In genomic region chr4:127881565-127881869, GRCh38 we compare ENCODE assay signal across 8 cellular contexts. TPM values are rescaled to one million over a fixed set of nuclear protein-coding genes. Genes with fewer than 3 reads are reported as not detected.
DNase-seq lines count a peak whose midpoint lies in the region; ATAC-seq and TF ChIP-seq lines count a peak whose summit lies in the region.

No MANE protein-coding gene starts in this region.

- no peak for TF ChIP-seq POLR2A in testis (IDR thresholded peaks at IDR 0.05)

- no peaks in the 10 kb centered on the region for H3K9me3 Mint-ChIP-seq in activated B cell treated with CpG ODN at 0.5 μM for 24 hours

- 0 to 4% methylated on average over 6 to 7 of the region's 7 CpGs for WGBS in testis, 2 donors

- H3K27ac Mint-ChIP-seq in activated B cell treated with CpG ODN at 0.5 μM for 24 hours: no peak overlapping the region

- H3K27ac ChIP-seq in iPS-20b (ENCODE audit: low read length): peak overlapping the region; percentile 99
- peak overlapping the region; percentile 36 to 75 for H3K27ac ChIP-seq in testis

- H3K9me3 ChIP-seq in iPS-20b (ENCODE audit: insufficient read depth, low read depth, low read length) (no peaks in the 10 kb centered on the region), testis (no peaks in the 10 kb centered on the region)

- H3K36me3 ChIP-seq in iPS-20b (ENCODE audit: insufficient read depth, low read depth, low read length) (peaks cover 47% of the 10 kb centered on the region), testis (ENCODE audit: low read depth, missing control alignments) (no peaks in the 10 kb centered on the region)

- peak overlapping the region; percentile 94 for H3K4me3 Mint-ChIP-seq in activated B cell treated with CpG ODN at 0.5 μM for 24 hours

- DNase-seq in activated B cell treated with CpG ODN at 0.5 μM for 24 hours (no peak), testis (no peak), hypothalamus (lab: John Stamatoyannopoulos, UW) (no peak), NCI-H226 (no peak), CD1c-positive myeloid dendritic cell (ENCODE audit: extremely low spot score) (no peak)

- peak overlapping the region; percentile 100 for H3K9ac ChIP-seq in iPS-20b (ENCODE audit: low read depth, low read length)

- H3K4me1 ChIP-seq in iPS-20b (ENCODE audit: insufficient read depth, low read length): no peaks in the 10 kb centered on the region
- peaks cover 6% of the 10 kb centered on the region for H3K4me1 ChIP-seq in testis

- peaks cover 10% of the 10 kb centered on the region for H3K36me3 Mint-ChIP-seq in activated B cell treated with CpG ODN at 0.5 μM for 24 hours (ENCODE audit: low read depth)

- TF ChIP-seq CTCF in activated B cell treated with CpG ODN at 0.5 μM for 24 hours (IDR thresholded peaks at IDR 0.05): no peak
- TF ChIP-seq CTCF in testis (IDR thresholded peaks at IDR 0.05): no peak

- CTCF ChIA-PET in activated B cell treated with CpG ODN at 0.5 μM for 24 hours (lab: Charles Lee): no interaction called here

- POLR2A ChIA-PET in activated B cell treated with CpG ODN at 0.5 μM for 24 hours (lab: Charles Lee): interaction anchor here (0.8 to 3.0 kb wide), 3 partner anchors 84 to 930 kb away, joined by 3 to 20 read pairs (median 10); partner anchors contain the start of genes ABHD18, LARP1B and MFSD8

- H3K4me1 Mint-ChIP-seq in activated B cell treated with CpG ODN at 0.5 μM for 24 hours: peaks cover 18% of the 10 kb centered on the region

- H3K4me3 ChIP-seq in iPS-20b (ENCODE audit: low read length) (peak overlapping the region; percentile 99), testis (peak overlapping the region; percentile 64 to 80)

- intact Hi-C loops in activated B cell treated with CpG ODN at 0.5 μM for 24 hours (cut with micrococcal nuclease): loop anchor here (2.0 kb wide), 1 partner anchor 99 kb away; the partner anchor contains the start of gene HSPA4L
- intact Hi-C loops in testis (cut with DNase I; ENCODE audit: low total_unique reads): no loop called here

- ATAC-seq in GM19035 (IDR thresholded peaks at IDR 0.05; ENCODE audit: unreplicated experiment): peak; percentile 38
- ATAC-seq in HG02943 (IDR thresholded peaks at IDR 0.05; ENCODE audit: low read depth, unreplicated experiment): peak; percentile 37
- ATAC-seq in activated B cell treated with CpG ODN at 0.5 μM for 24 hours (ENCODE audit: low read depth): no peak

- no peaks in the 10 kb centered on the region for H3K27me3 ChIP-seq in iPS-20b (ENCODE audit: insufficient read depth, low read length)
- no peaks in the 10 kb centered on the region for H3K27me3 ChIP-seq in testis

- H3K27me3 Mint-ChIP-seq in activated B cell treated with CpG ODN at 0.5 μM for 24 hours: no peaks in the 10 kb centered on the region

RNA-seq across cellular contexts. Expression of gene PLK4, which starts 0.8 kb away (rescaled TPM):
- total RNA-seq in activated B cell treated with CpG ODN at 0.5 μM for 24 hours: 3.4 and 3.8 TPM in 2 replicates
- total RNA-seq in testis: 10 to 100 TPM; 22.2 to 36.0 TPM
- 31.3 TPM for polyA plus RNA-seq in testis (ENCODE audit: insufficient read depth, low read depth, low replicate concordance)
